In genomic region chr11:68843703-68844312, GRCh38 we compare ENCODE assay signal across 8 cellular contexts.
DNase-seq lines count a peak whose midpoint lies in the region; ATAC-seq and TF ChIP-seq lines count a peak whose summit lies in the region.

No MANE protein-coding gene starts in this region.

- DNase-seq in ELF-1 (ENCODE audit: low read depth, low spot score) (peak; percentile 71), NCI-H2107 (lab: John Stamatoyannopoulos, UW) (peak; percentile 26)
- peak; percentile 85 for DNase-seq in activated CD4-positive, alpha-beta T cell treated with anti-CD3 and anti-CD28 coated beads for 48 hours
- DNase-seq in effector CD4-positive, alpha-beta T cell: peak; percentile 63

- H3K27me3 ChIP-seq in mucosa of rectum (ENCODE audit: control insufficient read depth in 2 of 2, insufficient read depth in 2 of 2, low read length in 2 of 2): no peaks in the 10 kb centered on the region

- H3K4me1 ChIP-seq in HEK293 (ENCODE audit: control insufficient read depth, insufficient read depth, low read length): peaks cover under 1% of the 10 kb centered on the region; the same call in 1 of the 2 replicates
- peaks cover 30 to 32% of the 10 kb centered on the region in 2 donors for H3K4me1 ChIP-seq in mucosa of rectum (ENCODE audit: control insufficient read depth in 2 of 2, insufficient read depth in 2 of 2, low read length in 2 of 2)

- peak; percentile 60; the same call in 1 of the 2 replicates for TF ChIP-seq CTCF in HEK293 (tag by site-specific recombination; IDR thresholded peaks at IDR 0.05)

- POLR2A ChIA-PET in HEK293 (lab: Yijun Ruan, JAX): no interaction called here

- H3K9me3 Mint-ChIP-seq in stimulated activated naive CD8-positive, alpha-beta T cell treated with anti-CD3 and anti-CD28 coated beads, Interleukin-15, Interleukin-2, amounts not matched to agents 100 ng/mL and 50 ng/mL, for 24 hours: no peaks in the 10 kb centered on the region

- no peaks in the 10 kb centered on the region for H3K27me3 Mint-ChIP-seq in stimulated activated naive CD8-positive, alpha-beta T cell treated with anti-CD3 and anti-CD28 coated beads, Interleukin-15, Interleukin-2, amounts not matched to agents 100 ng/mL and 50 ng/mL, for 24 hours

- CTCF ChIA-PET in HEK293 (lab: Yijun Ruan, JAX): interaction anchor here (0.5 to 0.6 kb wide), 2 partner anchors 26 to 107 kb away, joined by 3 to 5 read pairs; no protein-coding TSS in a partner anchor

- H3K4me3 ChIP-seq in HEK293 (ENCODE audit: low read depth, low read length): 0 out of 2 replicates have a peak overlapping the region, but pooled peaks have one; percentile 5
- peak overlapping the region; percentile 79 to 81 for H3K4me3 ChIP-seq in mucosa of rectum (ENCODE audit: low read length in 2 of 2)

- H3K27ac ChIP-seq in HEK293 (ENCODE audit: extremely low read depth, low read depth, low read length): no peak overlapping the region
- H3K27ac ChIP-seq in mucosa of rectum (ENCODE audit: low read depth in 2 of 2, low read length in 2 of 2): peak overlapping the region; percentile 78 to 80

- H3K9ac ChIP-seq in mucosa of rectum (ENCODE audit: low read depth in 1 of 2, low read length in 2 of 2): peak overlapping the region; percentile 49 to 67

- H3K9me3 ChIP-seq in HEK293 (ENCODE audit: control insufficient read depth, insufficient read depth, low read depth, low read length) (no peaks in the 10 kb centered on the region), mucosa of rectum (ENCODE audit: control insufficient read depth in 2 of 2, low read length in 2 of 2) (no peaks in the 10 kb centered on the region)

- H3K4me1 Mint-ChIP-seq in stimulated activated naive CD8-positive, alpha-beta T cell treated with anti-CD3 and anti-CD28 coated beads, Interleukin-15, Interleukin-2, amounts not matched to agents 100 ng/mL and 50 ng/mL, for 24 hours (ENCODE audit: low read depth): peaks cover 36% of the 10 kb centered on the region

- ATAC-seq in HG02840 (IDR thresholded peaks at IDR 0.05; ENCODE audit: low FRiP score, unreplicated experiment): no peak

- H3K27ac Mint-ChIP-seq in stimulated activated naive CD8-positive, alpha-beta T cell treated with anti-CD3 and anti-CD28 coated beads, Interleukin-15, Interleukin-2, amounts not matched to agents 100 ng/mL and 50 ng/mL, for 24 hours: peak overlapping the region; percentile 69

- H3K4me3 Mint-ChIP-seq in stimulated activated naive CD8-positive, alpha-beta T cell treated with anti-CD3 and anti-CD28 coated beads, Interleukin-15, Interleukin-2, amounts not matched to agents 100 ng/mL and 50 ng/mL, for 24 hours: peak overlapping the region; percentile 90

- H3K36me3 ChIP-seq in HEK293 (ENCODE audit: control insufficient read depth in 2 of 2, insufficient read depth in 1 of 2, low read length in 2 of 2) (no peaks in the 10 kb centered on the region), mucosa of rectum (ENCODE audit: control insufficient read depth in 2 of 2, insufficient read depth in 2 of 2, low read length in 2 of 2) (no peaks in the 10 kb centered on the region)

- H3K36me3 Mint-ChIP-seq in stimulated activated naive CD8-positive, alpha-beta T cell treated with anti-CD3 and anti-CD28 coated beads, Interleukin-15, Interleukin-2, amounts not matched to agents 100 ng/mL and 50 ng/mL, for 24 hours (ENCODE audit: low read depth): no peaks in the 10 kb centered on the region

TF ChIP-seq in HEK293, 187 proteins besides CTCF, POLR2A, EP300 and RAD21 (continues in another document):
- TF ChIP-seq ZNF248 (tag by site-specific recombination; IDR thresholded peaks at IDR 0.05) (no peak), SP7 (tag by site-specific recombination; IDR thresholded peaks at IDR 0.05) (0 out of 2 replicates have a peak, but pooled peaks have one; percentile 26), HOXD13 (CRISPR knock-in tag; IDR thresholded peaks at IDR 0.05; ENCODE audit: borderline replicate concordance) (no peak), ZNF146 (tag by site-specific recombination; IDR thresholded peaks at IDR 0.05) (no peak), YY2 (tag by site-specific recombination; IDR thresholded peaks at IDR 0.05) (no peak), ZNF623 (tag by site-specific recombination; IDR thresholded peaks at IDR 0.05) (no peak), ZNF274 (IDR thresholded peaks at IDR 0.05; ENCODE audit: low read length) (no peak), ZNF274 (tag by site-specific recombination; IDR thresholded peaks at IDR 0.05; ENCODE audit: borderline replicate concordance) (no peak), ZNF404 (tag by site-specific recombination; IDR thresholded peaks at IDR 0.05) (no peak), SP2 (tag by site-specific recombination; IDR thresholded peaks at IDR 0.05) (peak; percentile 61), ZNF2 (tag by site-specific recombination; IDR thresholded peaks at IDR 0.05) (0 out of 2 replicates have a peak, but pooled peaks have one; percentile 36), ZNF571 (tag by site-specific recombination; IDR thresholded peaks at IDR 0.05) (no peak), ZBTB20 (tag by site-specific recombination; IDR thresholded peaks at IDR 0.05) (peak; percentile 58; the same call in 1 of the 2 replicates), ZFP41 (tag by site-specific recombination; IDR thresholded peaks at IDR 0.05; ENCODE audit: borderline replicate concordance) (no peak), ZNF280C (tag by site-specific recombination; IDR thresholded peaks at IDR 0.05) (no peak), ZNF530 (tag by site-specific recombination; IDR thresholded peaks at IDR 0.05; ENCODE audit: low read depth) (no peak), ZNF138 (tag by site-specific recombination; IDR thresholded peaks at IDR 0.05; ENCODE audit: borderline replicate concordance) (no peak), SCRT2 (tag by site-specific recombination; IDR thresholded peaks at IDR 0.05) (peak; percentile 81), ZBTB21 (tag by site-specific recombination; IDR thresholded peaks at IDR 0.05) (no peak), ZNF843 (tag by site-specific recombination; IDR thresholded peaks at IDR 0.05) (no peak), ZXDB (tag by site-specific recombination; IDR thresholded peaks at IDR 0.05) (no peak; the same call in 1 of the 2 replicates), ZNF292 (tag by site-specific recombination; IDR thresholded peaks at IDR 0.05; ENCODE audit: borderline replicate concordance, low read depth) (no peak), ZBTB48 (tag by site-specific recombination; IDR thresholded peaks at IDR 0.05) (peak; percentile 35; the same call in 1 of the 2 replicates), ZNF10 (tag by site-specific recombination; IDR thresholded peaks at IDR 0.05) (no peak), ZNF449 (tag by site-specific recombination; IDR thresholded peaks at IDR 0.05) (peak; percentile 47), ZNF148 (tag by site-specific recombination; IDR thresholded peaks at IDR 0.05; ENCODE audit: borderline replicate concordance) (no peak), ZBTB7A (tag by site-specific recombination; IDR thresholded peaks at IDR 0.05; ENCODE audit: low read depth) (no peak), ZSCAN16 (tag by site-specific recombination; IDR thresholded peaks at IDR 0.05) (no peak), ZNF174 (tag by site-specific recombination; IDR thresholded peaks at IDR 0.05) (no peak)

Comparison
In these comparisons a context has a peak if more than half of its experiments do, and no peak if none do; other contexts are left out.
1. DNase-seq: peak in every context shown above with its lines; median percentile 85 in activated CD4-positive, alpha-beta T cell treated with anti-CD3 and anti-CD28 coated beads for 48 hours; 71 in ELF-1; 63 in effector CD4-positive, alpha-beta T cell; 26 in NCI-H2107.